8 cellular contexts compared by ENCODE assay signal in the genomic region with DNA sequence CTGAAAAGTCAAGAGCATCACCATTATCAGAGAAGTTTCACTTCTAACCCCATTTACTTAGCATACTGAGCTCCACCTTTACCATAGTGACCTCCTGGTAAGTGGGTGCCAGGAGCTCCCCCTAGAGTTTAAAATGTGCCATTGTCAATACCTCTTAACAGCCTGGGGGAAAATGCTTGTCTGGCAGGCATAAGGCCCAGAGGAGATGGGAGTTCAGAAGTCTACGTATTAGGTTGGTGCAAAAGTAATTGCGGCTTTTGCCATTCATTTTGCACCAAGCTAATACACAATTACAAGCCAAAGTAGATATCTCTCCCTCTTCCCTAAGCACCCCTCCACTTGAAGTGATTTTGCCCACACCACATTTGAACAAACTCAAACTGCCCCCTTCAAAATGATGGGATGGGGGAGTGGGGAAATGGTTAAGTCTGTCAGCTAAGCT.
DNase-seq lines count a peak whose midpoint lies in the region; ATAC-seq and TF ChIP-seq lines count a peak whose summit lies in the region.

No MANE protein-coding gene starts in this region.

- H3K27ac ChIP-seq in A673 (ENCODE audit: low read depth, low read length, poor library complexity, severe bottlenecking) (no peak overlapping the region), foreskin keratinocyte (no peak overlapping the region)

- H3K27me3 ChIP-seq in A673 (replicated peaks; ENCODE audit: insufficient read depth, low read depth, low read length, poor library complexity) = no peaks in the 10 kb centered on the region
- no peaks in the 10 kb centered on the region for H3K27me3 ChIP-seq in MG63
- H3K27me3 ChIP-seq in foreskin keratinocyte = no peaks in the 10 kb centered on the region

- H3K4me3 ChIP-seq in A673 (ENCODE audit: low read depth, low read length, poor library complexity, severe bottlenecking) (no peak overlapping the region), MG63 (no peak overlapping the region)

- CTCF ChIA-PET in A673 (lab: Charles Lee) = interaction anchor here (0.6 kb wide), 1 partner anchor 1134 kb away, joined by 3 read pairs; no protein-coding TSS in a partner anchor

- POLR2A ChIA-PET in A673 (lab: Charles Lee; ENCODE audit: low non-redundant PET) = no interaction called here

- peak; percentile 52 for TF ChIP-seq CTCF in A673 (conservative IDR thresholded peaks at IDR 0.05; ENCODE audit: low read depth, low read length)
- peak; percentile 76 for TF ChIP-seq CTCF in foreskin keratinocyte (conservative IDR thresholded peaks at IDR 0.05)

- H3K4me1 ChIP-seq in A673 (ENCODE audit: insufficient read depth, low read length, poor library complexity, severe bottlenecking) = no peaks in the 10 kb centered on the region
- no peaks in the 10 kb centered on the region for H3K4me1 ChIP-seq in foreskin keratinocyte

- H3K9me3 ChIP-seq in A673 (ENCODE audit: low read depth, low read length, poor library complexity, severe bottlenecking) = no peaks in the 10 kb centered on the region
- H3K9me3 ChIP-seq in MG63 = no peaks in the 10 kb centered on the region

- intact Hi-C loops in A673 (cut with micrococcal nuclease; ENCODE audit: unreplicated experiment) = no loop called here

- ATAC-seq in GM18498 (IDR thresholded peaks at IDR 0.05; ENCODE audit: unreplicated experiment) (peak; percentile 100), HG02623 (IDR thresholded peaks at IDR 0.05; ENCODE audit: unreplicated experiment) (peak; percentile 100), foreskin keratinocyte (peak; percentile 92)

- DNase-seq in A673 (ENCODE audit: low spot score) = peak; percentile 59
- DNase-seq in MG63 = peak; percentile 8
- peak; percentile 8 for DNase-seq in SHP77 treated with DMSO at 0.1 percent for 48 hours (lab: John Stamatoyannopoulos, UW)
- peak in 1 of 2 donors; percentile 41 for DNase-seq in foreskin keratinocyte
- peak; percentile 66 for DNase-seq in renal cortical epithelial cell (ENCODE audit: low read depth)
- DNase-seq in activated CD4-positive, CD25-positive, alpha-beta regulatory T cell treated with anti-CD3 and anti-CD28 coated beads, Interleukin-2, amount 50 U/mL, for 72 hours = no peak

- BruUV-seq in A673 (replicated peaks; lab: Mats Ljungman, UMichigan) = no TSS peak

- H3K36me3 ChIP-seq in A673 (ENCODE audit: insufficient read depth, low read length, poor library complexity, severe bottlenecking) (no peaks in the 10 kb centered on the region), MG63 (no peaks in the 10 kb centered on the region)
